1 cellular context compared by ENCODE assay signal in the genomic region with DNA sequence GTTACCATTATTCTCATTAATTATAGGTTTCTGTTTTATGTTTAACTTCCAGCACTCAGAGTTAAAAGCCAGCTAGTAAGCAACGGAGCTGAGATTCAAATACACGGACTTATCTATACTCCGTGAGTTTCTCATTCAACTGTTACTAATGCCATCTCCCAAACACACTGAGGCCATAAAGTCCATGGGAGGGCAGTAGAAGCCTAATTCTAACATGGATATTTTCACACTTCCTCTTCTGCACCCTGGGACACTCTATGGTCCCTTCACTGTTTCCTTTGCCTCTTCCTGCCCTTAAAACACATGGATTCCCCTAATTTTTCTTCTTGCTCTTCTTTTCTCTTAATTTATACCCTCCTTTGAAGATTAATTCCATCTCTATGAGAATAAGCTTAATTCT.
TF ChIP-seq lines count a peak whose summit lies in the region.

No MANE protein-coding gene starts in this region.

TF ChIP-seq in HCT116, 20 proteins besides CTCF, POLR2A, EP300 and RAD21 (continued from another document):
- TF ChIP-seq, protein P1, sequence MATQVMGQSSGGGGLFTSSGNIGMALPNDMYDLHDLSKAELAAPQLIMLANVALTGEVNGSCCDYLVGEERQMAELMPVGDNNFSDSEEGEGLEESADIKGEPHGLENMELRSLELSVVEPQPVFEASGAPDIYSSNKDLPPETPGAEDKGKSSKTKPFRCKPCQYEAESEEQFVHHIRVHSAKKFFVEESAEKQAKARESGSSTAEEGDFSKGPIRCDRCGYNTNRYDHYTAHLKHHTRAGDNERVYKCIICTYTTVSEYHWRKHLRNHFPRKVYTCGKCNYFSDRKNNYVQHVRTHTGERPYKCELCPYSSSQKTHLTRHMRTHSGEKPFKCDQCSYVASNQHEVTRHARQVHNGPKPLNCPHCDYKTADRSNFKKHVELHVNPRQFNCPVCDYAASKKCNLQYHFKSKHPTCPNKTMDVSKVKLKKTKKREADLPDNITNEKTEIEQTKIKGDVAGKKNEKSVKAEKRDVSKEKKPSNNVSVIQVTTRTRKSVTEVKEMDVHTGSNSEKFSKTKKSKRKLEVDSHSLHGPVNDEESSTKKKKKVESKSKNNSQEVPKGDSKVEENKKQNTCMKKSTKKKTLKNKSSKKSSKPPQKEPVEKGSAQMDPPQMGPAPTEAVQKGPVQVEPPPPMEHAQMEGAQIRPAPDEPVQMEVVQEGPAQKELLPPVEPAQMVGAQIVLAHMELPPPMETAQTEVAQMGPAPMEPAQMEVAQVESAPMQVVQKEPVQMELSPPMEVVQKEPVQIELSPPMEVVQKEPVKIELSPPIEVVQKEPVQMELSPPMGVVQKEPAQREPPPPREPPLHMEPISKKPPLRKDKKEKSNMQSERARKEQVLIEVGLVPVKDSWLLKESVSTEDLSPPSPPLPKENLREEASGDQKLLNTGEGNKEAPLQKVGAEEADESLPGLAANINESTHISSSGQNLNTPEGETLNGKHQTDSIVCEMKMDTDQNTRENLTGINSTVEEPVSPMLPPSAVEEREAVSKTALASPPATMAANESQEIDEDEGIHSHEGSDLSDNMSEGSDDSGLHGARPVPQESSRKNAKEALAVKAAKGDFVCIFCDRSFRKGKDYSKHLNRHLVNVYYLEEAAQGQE (IDR thresholded peaks at IDR 0.05; ENCODE audit: low read depth) = no peak
- no peak for TF ChIP-seq ZNF274 (IDR thresholded peaks at IDR 0.05; ENCODE audit: low read depth, low read length)
